ENCODE assay signal across 1 cellular context in the genomic region with DNA sequence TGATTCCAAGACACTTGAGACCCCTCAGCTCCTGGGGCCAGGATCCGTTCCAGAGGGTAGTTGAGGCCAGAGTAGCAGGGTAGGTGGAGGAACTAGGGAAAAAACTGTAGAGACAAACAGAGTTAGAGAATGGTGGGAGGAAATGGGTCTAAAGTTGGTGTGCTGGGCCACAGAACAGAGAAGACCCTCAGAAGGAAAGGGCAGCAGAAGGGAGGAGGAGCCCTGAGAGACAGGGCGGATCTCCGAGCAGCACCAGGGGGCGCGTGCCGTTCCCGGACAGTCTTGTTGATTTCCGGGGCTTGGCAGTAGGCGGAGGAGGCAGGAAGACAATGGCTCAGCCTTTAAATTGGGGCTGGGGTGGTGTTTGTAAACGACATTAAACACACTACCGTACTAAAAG.
TF ChIP-seq lines count a peak whose summit lies in the region.

No MANE protein-coding gene starts in this region.

TF ChIP-seq in HEK293, 187 proteins besides CTCF, POLR2A, EP300 and RAD21 (continued from another document):
- no peak for TF ChIP-seq ZNF513 (tag by site-specific recombination; IDR thresholded peaks at IDR 0.05)
- TF ChIP-seq, protein P1, sequence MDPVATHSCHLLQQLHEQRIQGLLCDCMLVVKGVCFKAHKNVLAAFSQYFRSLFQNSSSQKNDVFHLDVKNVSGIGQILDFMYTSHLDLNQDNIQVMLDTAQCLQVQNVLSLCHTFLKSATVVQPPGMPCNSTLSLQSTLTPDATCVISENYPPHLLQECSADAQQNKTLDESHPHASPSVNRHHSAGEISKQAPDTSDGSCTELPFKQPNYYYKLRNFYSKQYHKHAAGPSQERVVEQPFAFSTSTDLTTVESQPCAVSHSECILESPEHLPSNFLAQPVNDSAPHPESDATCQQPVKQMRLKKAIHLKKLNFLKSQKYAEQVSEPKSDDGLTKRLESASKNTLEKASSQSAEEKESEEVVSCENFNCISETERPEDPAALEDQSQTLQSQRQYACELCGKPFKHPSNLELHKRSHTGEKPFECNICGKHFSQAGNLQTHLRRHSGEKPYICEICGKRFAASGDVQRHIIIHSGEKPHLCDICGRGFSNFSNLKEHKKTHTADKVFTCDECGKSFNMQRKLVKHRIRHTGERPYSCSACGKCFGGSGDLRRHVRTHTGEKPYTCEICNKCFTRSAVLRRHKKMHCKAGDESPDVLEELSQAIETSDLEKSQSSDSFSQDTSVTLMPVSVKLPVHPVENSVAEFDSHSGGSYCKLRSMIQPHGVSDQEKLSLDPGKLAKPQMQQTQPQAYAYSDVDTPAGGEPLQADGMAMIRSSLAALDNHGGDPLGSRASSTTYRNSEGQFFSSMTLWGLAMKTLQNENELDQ (tag by site-specific recombination; IDR thresholded peaks at IDR 0.05; ENCODE audit: low read depth) = no peak
- TF ChIP-seq ZNF423 (tag by site-specific recombination; IDR thresholded peaks at IDR 0.05) = no peak
- TF ChIP-seq EGR2 (tag by site-specific recombination; IDR thresholded peaks at IDR 0.05; ENCODE audit: low read depth) = 0 out of 2 replicates have a peak, but pooled peaks have one; percentile 46
- TF ChIP-seq, protein P2, sequence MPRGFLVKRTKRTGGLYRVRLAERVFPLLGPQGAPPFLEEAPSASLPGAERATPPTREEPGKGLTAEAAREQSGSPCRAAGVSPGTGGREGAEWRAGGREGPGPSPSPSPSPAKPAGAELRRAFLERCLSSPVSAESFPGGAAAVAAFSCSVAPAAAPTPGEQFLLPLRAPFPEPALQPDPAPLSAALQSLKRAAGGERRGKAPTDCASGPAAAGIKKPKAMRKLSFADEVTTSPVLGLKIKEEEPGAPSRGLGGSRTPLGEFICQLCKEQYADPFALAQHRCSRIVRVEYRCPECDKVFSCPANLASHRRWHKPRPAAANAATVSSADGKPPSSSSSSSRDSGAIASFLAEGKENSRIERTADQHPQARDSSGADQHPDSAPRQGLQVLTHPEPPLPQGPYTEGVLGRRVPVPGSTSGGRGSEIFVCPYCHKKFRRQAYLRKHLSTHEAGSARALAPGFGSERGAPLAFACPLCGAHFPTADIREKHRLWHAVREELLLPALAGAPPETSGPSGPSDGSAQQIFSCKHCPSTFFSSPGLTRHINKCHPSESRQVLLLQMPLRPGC (tag by site-specific recombination; IDR thresholded peaks at IDR 0.05) = no peak
- TF ChIP-seq ZNF837 (tag by site-specific recombination; IDR thresholded peaks at IDR 0.05) = no peak
- TF ChIP-seq ZNF223 (tag by site-specific recombination; IDR thresholded peaks at IDR 0.05) = no peak
- TF ChIP-seq OSR2 (tag by site-specific recombination; IDR thresholded peaks at IDR 0.05) = no peak
- TF ChIP-seq ZNF792 (tag by site-specific recombination; IDR thresholded peaks at IDR 0.05) = no peak
- peak; percentile 36; the same call in 1 of the 2 replicates for TF ChIP-seq ZNF366 (tag by site-specific recombination; conservative IDR thresholded peaks at IDR 0.05)
- TF ChIP-seq ZFP3 (tag by site-specific recombination; IDR thresholded peaks at IDR 0.05; ENCODE audit: low read depth) = no peak
- TF ChIP-seq REST (tag by site-specific recombination; IDR thresholded peaks at IDR 0.05) = no peak
- TF ChIP-seq ZBTB21 (tag by site-specific recombination; IDR thresholded peaks at IDR 0.05) = no peak
- no peak for TF ChIP-seq GLI4 (tag by site-specific recombination; IDR thresholded peaks at IDR 0.05)
- TF ChIP-seq PRDM1 (tag by site-specific recombination; IDR thresholded peaks at IDR 0.05) = no peak
- peak; percentile 27; the same call in 1 of the 2 replicates for TF ChIP-seq ZBTB20 (tag by site-specific recombination; IDR thresholded peaks at IDR 0.05)
- TF ChIP-seq ZNF626 (tag by site-specific recombination; IDR thresholded peaks at IDR 0.05) = no peak
- TF ChIP-seq ZBTB8A (tag by site-specific recombination; IDR thresholded peaks at IDR 0.05) = 0 out of 2 replicates have a peak, but pooled peaks have one; percentile 12
